ENCODE assay signal across 10 cellular contexts in the genomic region with DNA sequence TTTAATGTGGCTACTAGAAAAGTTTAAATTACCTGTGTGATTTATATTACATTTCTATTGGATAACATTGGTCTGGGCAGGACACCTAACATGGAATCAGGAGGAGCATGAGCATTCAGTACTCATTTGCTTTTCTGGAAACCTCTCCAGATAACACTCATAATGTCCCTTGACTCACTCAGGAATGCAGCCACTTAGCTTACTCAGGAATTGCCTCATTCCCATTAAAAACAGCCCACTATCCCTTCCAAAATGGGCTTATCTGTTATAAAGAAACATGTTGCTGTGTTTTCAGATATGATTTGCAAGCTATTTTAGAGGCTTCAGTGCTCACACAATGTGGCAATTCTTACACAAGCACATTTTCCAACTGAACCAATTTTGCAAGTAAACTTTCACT. TPM values are rescaled to one million over a fixed set of nuclear protein-coding genes. Genes with fewer than 3 reads are reported as not detected.
DNase-seq lines count a peak whose midpoint lies in the region; ATAC-seq and TF ChIP-seq lines count a peak whose summit lies in the region.
"Had no signal": no experiment of that assay in that cellular context is flagged by ENCODE, and none has a peak within 500 bp of the region (broad histone marks: within the 10 kb centered on the region; RNA-seq: fewer than 3 reads in every experiment).

No MANE protein-coding gene starts in this region.

- H3K4me1 ChIP-seq in foreskin keratinocyte: peaks cover 36% of the 10 kb centered on the region

- no peak for TF ChIP-seq CTCF in foreskin keratinocyte (conservative IDR thresholded peaks at IDR 0.05)

- no peaks in the 10 kb centered on the region for H3K27me3 ChIP-seq in foreskin keratinocyte

- ATAC-seq in foreskin keratinocyte: peak; percentile 81
- ATAC-seq in GM21360 (IDR thresholded peaks at IDR 0.05; ENCODE audit: unreplicated experiment): no peak
- no peak for ATAC-seq in GM18909 (IDR thresholded peaks at IDR 0.05; ENCODE audit: poor library complexity, unreplicated experiment)
- ATAC-seq: naive thymus-derived CD4-positive, alpha-beta T cell had no signal

- peak overlapping the region; percentile 75 for H3K27ac ChIP-seq in foreskin keratinocyte

- DNase-seq in ELF-1 (ENCODE audit: low read depth, low spot score) (peak; percentile 4), RPMI7951 (ENCODE audit: low read depth) (peak; percentile 89), foreskin keratinocyte (peak; percentile 75 to 91), pulmonary artery endothelial cell (ENCODE audit: low read depth, low spot score) (peak; percentile 74), NCI-H2171 treated with DMSO at 0.1 percent for 48 hours (lab: John Stamatoyannopoulos, UW) (no peak), DMS153 treated with DMSO at 0.1 percent for 48 hours (lab: John Stamatoyannopoulos, UW; ENCODE audit: unreplicated experiment) (no peak)
- DNase-seq: activated naive CD4-positive, alpha-beta T cell treated with anti-CD3 and anti-CD28 coated beads, Interleukin-2, amount 10 ng/mL, durations not matched to agents 7 days and 5 days; naive thymus-derived CD4-positive, alpha-beta T cell had no signal

RNA-seq across cellular contexts. Expression of a gene that starts 17.1 kb away (rescaled TPM):
- total RNA-seq in RPMI7951 (2014; rRNA removed; shearing (Covaris generic)): 124 and 141 TPM in 2 replicates
- 22.7 and 23.2 TPM in 2 replicates for total RNA-seq in foreskin keratinocyte
- 8.3 and 10.6 TPM in 2 replicates for polyA plus RNA-seq in foreskin keratinocyte
- total RNA-seq in pulmonary artery endothelial cell: 155 and 174 TPM in 2 replicates

Comparison
In these comparisons a context has a peak if more than half of its experiments do, and no peak if none do; other contexts are left out.
1. DNase-seq: peak in ELF-1 (single experiment), RPMI7951 (single experiment), foreskin keratinocyte (2 of 2) and pulmonary artery endothelial cell (single experiment); none in NCI-H2171 treated with DMSO at 0.1 percent for 48 hours (single experiment) and DMS153 treated with DMSO at 0.1 percent for 48 hours (single experiment).